17 cellular contexts compared by ENCODE assay signal in the genomic region with DNA sequence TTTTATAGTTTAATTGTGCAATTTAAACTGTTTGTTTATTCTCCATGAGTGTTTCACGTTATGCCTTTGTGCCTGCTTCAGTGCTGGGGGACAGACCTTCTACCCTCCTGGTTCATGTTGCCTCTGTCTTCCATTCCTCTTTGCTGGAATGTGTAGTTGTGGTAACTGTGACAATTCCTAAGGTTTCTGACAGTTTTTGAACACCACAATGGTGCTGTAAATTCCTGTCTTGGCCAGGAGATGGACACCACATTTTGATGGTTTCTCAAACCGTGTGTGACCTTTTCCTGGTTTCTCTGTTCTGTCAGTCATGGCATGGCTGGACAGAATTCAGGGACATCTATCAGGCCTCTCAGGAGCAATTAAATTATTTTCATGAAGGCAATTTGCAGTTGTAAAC.
A peak's percentile ranks its signal among the peaks of the same experiment; 100 is the strongest.
DNase-seq lines count a peak whose midpoint lies in the region; ATAC-seq and TF ChIP-seq lines count a peak whose summit lies in the region.
"Had no signal": no experiment of that assay in that cellular context is flagged by ENCODE, and none has a peak within 500 bp of the region (broad histone marks: within the 10 kb centered on the region; RNA-seq: fewer than 3 reads in every experiment).

No MANE protein-coding gene starts in this region.

- H4K20me1 ChIP-seq in IMR-90 (ENCODE audit: insufficient read depth, low read length), result no peaks in the 10 kb centered on the region; the same call in 1 of the 2 replicates

- peaks cover 0 to 2% (median 0%) of the 10 kb centered on the region in 11 donors for H3K9me3 Mint-ChIP-seq in naive thymus-derived CD4-positive, alpha-beta T cell
- H3K9me3 Mint-ChIP-seq: CD8-positive, alpha-beta T cell had no signal

- no peak overlapping the region for H3K4me3 Mint-ChIP-seq in naive thymus-derived CD4-positive, alpha-beta T cell
- H3K4me3 Mint-ChIP-seq: CD14-positive monocyte; CD8-positive, alpha-beta T cell; IgD-negative memory B cell had no signal

- no peak overlapping the region for H2BK15ac ChIP-seq in IMR-90 (ENCODE audit: low read depth, low read length)

- H3K4me1 Mint-ChIP-seq in naive thymus-derived CD4-positive, alpha-beta T cell, result no peaks in the 10 kb centered on the region
- H3K4me1 Mint-ChIP-seq: CD14-positive monocyte, IgD-negative memory B cell had no signal

- no peaks in the 10 kb centered on the region for H3K9me3 ChIP-seq in IMR-90 (ENCODE audit: control insufficient read depth, insufficient read depth, low read length)
- no peaks in the 10 kb centered on the region for H3K9me3 ChIP-seq in naive thymus-derived CD4-positive, alpha-beta T cell (ENCODE audit: control insufficient read depth in 2 of 3, low read length in 3 of 3)
- H3K9me3 ChIP-seq: A549 had no signal

- no peak overlapping the region for H3K27ac Mint-ChIP-seq in naive thymus-derived CD4-positive, alpha-beta T cell
- H3K27ac Mint-ChIP-seq: CD14-positive monocyte; CD8-positive, alpha-beta T cell; IgD-negative memory B cell had no signal

- no peak overlapping the region for H3K9ac ChIP-seq in IMR-90 (ENCODE audit: low read depth, low read length)

- H3K9me1 ChIP-seq in IMR-90 (ENCODE audit: insufficient read depth, low read length), result peaks cover 3% of the 10 kb centered on the region; the same call in 1 of the 2 replicates

- H3K4me1 ChIP-seq in IMR-90 (ENCODE audit: control insufficient read depth, insufficient read depth, low read length), result peaks cover 5% of the 10 kb centered on the region
- no peaks in the 10 kb centered on the region for H3K4me1 ChIP-seq in naive thymus-derived CD4-positive, alpha-beta T cell (ENCODE audit: control insufficient read depth in 2 of 2, insufficient read depth in 2 of 2, low read length in 2 of 2)

- no peak overlapping the region for H2AFZ ChIP-seq in IMR-90 (replicated peaks; ENCODE audit: low read length, poor library complexity)

- H3K27ac ChIP-seq in IMR-90 (ENCODE audit: insufficient read depth, low read length), result no peak overlapping the region
- no peak overlapping the region for H3K27ac ChIP-seq in naive thymus-derived CD4-positive, alpha-beta T cell (ENCODE audit: low read depth, low read length)
- H3K27ac ChIP-seq: A549 had no signal

- TF ChIP-seq RAD21 in IMR-90 (IDR thresholded peaks at IDR 0.05; ENCODE audit: low read length), result no peak

- H3K56ac ChIP-seq in IMR-90 (ENCODE audit: extremely low read depth, insufficient read depth, low read length), result no peak overlapping the region

- H3K27me3 ChIP-seq in IMR-90 (ENCODE audit: control insufficient read depth, insufficient read depth, low read length), result no peaks in the 10 kb centered on the region
- H3K27me3 ChIP-seq in naive thymus-derived CD4-positive, alpha-beta T cell (ENCODE audit: control insufficient read depth in 2 of 2, insufficient read depth in 2 of 2, low read length in 2 of 2), result no peaks in the 10 kb centered on the region

- peaks cover 6 to 10% of the 10 kb centered on the region in 2 experiments for H3K79me1 ChIP-seq in IMR-90 (ENCODE audit: low read depth in 1 of 2, low read length in 2 of 2)

- no peaks in the 10 kb centered on the region for H3K36me3 Mint-ChIP-seq in naive thymus-derived CD4-positive, alpha-beta T cell
- H3K36me3 Mint-ChIP-seq: CD14-positive monocyte; CD8-positive, alpha-beta T cell; IgD-negative memory B cell had no signal

- peak overlapping the region; percentile 31; the same call in 1 of the 2 replicates for H3K14ac ChIP-seq in IMR-90 (replicated peaks; ENCODE audit: low read depth, low read length)

- POLR2A ChIA-PET in IMR-90 (lab: Charles Lee; ENCODE audit: unreplicated experiment), result no interaction called here
- POLR2A ChIA-PET in naive thymus-derived CD4-positive, alpha-beta T cell (lab: Charles Lee), result no interaction called here

- H3K23ac ChIP-seq in IMR-90 (ENCODE audit: low read depth, low read length), result no peak overlapping the region; the same call in 1 of the 2 replicates

- peaks cover 3% of the 10 kb centered on the region; the same call in 1 of the 2 replicates for H3K36me3 ChIP-seq in IMR-90 (ENCODE audit: control insufficient read depth, insufficient read depth, low read length)
- no peaks in the 10 kb centered on the region for H3K36me3 ChIP-seq in naive thymus-derived CD4-positive, alpha-beta T cell (ENCODE audit: control insufficient read depth in 2 of 3, insufficient read depth in 3 of 3, low read length in 3 of 3)

- no peak overlapping the region for H4K8ac ChIP-seq in IMR-90 (ENCODE audit: low read depth in 2 of 2, low read length in 2 of 2)

- H3K4me3 ChIP-seq in IMR-90 (ENCODE audit: insufficient read depth, low read depth, low read length) (no peak overlapping the region), epithelial cell of proximal tubule (ENCODE audit: low read depth, low read length) (no peak overlapping the region)
- H3K4me3 ChIP-seq in naive thymus-derived CD4-positive, alpha-beta T cell (ENCODE audit: low read length), result no peak overlapping the region
- H3K4me3 ChIP-seq: A549 had no signal

- no peak overlapping the region; the same call in 1 of the 2 replicates for H2BK20ac ChIP-seq in IMR-90 (ENCODE audit: low read depth, low read length)

- no peak overlapping the region for H3K4me2 ChIP-seq in IMR-90 (ENCODE audit: low read depth, low read length)
- H3K4me2 ChIP-seq: A549 had no signal

- H2BK120ac ChIP-seq in IMR-90 (ENCODE audit: low read depth, low read length), result peak overlapping the region; percentile 7; the same call in 1 of the 2 replicates

- dilution Hi-C loops in IMR-90 (cut with HindIII; ENCODE audit: low sequenced_read_pairs, unreplicated experiment), result no loop called here

- DNase-seq in IMR-90, result no peak
- peak; percentile 38 for DNase-seq in astrocyte of the hippocampus (ENCODE audit: low read depth, low spot score)
- no peak for DNase-seq in epithelial cell of proximal tubule (ENCODE audit: low read depth)
- DNase-seq in naive thymus-derived CD4-positive, alpha-beta T cell, result no peak
- DNase-seq in T1000 (lab: John Stamatoyannopoulos, UW), result no peak
- DNase-seq: CD8-positive, alpha-beta T cell; COR-L47; DMS153; DMS79 treated with DMSO at 0.1 percent for 48 hours; GDM1; H7; KG1 had no signal

- no peak overlapping the region for H2AK9ac ChIP-seq in IMR-90 (replicated peaks; ENCODE audit: low read depth, low read length, poor library complexity)

- no peak for TF ChIP-seq CTCF in IMR-90 (conservative IDR thresholded peaks at IDR 0.05; ENCODE audit: low read depth, low read length)
- peak; percentile 15 for TF ChIP-seq CTCF in epithelial cell of proximal tubule (conservative IDR thresholded peaks at IDR 0.05; ENCODE audit: low read depth, low read length)

- 100% methylated on average over 1 of the region's 2 CpGs; no CpG with 5 or more reads in 1 of the 2 experiments for WGBS in IMR-90 (ENCODE audit: extremely low coverage in 2 of 2, insufficient read length in 1 of 2), 2 experiments

- H4K91ac ChIP-seq in IMR-90 (ENCODE audit: insufficient read depth, low read depth, low read length), result no peak overlapping the region

- intact Hi-C loops in IMR-90 (cut with micrococcal nuclease), result no loop called here
- intact Hi-C loops in naive thymus-derived CD4-positive, alpha-beta T cell (cut with micrococcal nuclease), result no loop called here

- no peak for TF ChIP-seq POLR2A in IMR-90 (IDR thresholded peaks at IDR 0.05; ENCODE audit: low read depth, low read length)

- H3K27me3 Mint-ChIP-seq in naive thymus-derived CD4-positive, alpha-beta T cell, result no peaks in the 10 kb centered on the region

- in situ Hi-C loops in IMR-90 (cut with MboI; ENCODE audit: low sequenced_read_pairs), result no loop called here

- ATAC-seq in IMR-90 (ENCODE audit: low read depth), result no peak; the same call in 1 of the 2 replicates
- no peak for ATAC-seq in HG02610 (IDR thresholded peaks at IDR 0.05; ENCODE audit: unreplicated experiment)
- no peak for ATAC-seq in GM21737 (IDR thresholded peaks at IDR 0.05; ENCODE audit: unreplicated experiment)
- no peak for ATAC-seq in naive thymus-derived CD4-positive, alpha-beta T cell
- ATAC-seq: A549; CD8-positive, alpha-beta T cell had no signal

- H3K4ac ChIP-seq in IMR-90 (ENCODE audit: low read depth, low read length), result peak overlapping the region; percentile 52; the same call in 1 of the 2 replicates

- CTCF ChIA-PET in IMR-90 (lab: Yijun Ruan, JAX), result no interaction called here
- CTCF ChIA-PET in naive thymus-derived CD4-positive, alpha-beta T cell (lab: Charles Lee), result interaction anchor here (0.7 kb wide), 1 partner anchor 8 kb away, joined by 5 read pairs; no protein-coding TSS in a partner anchor

- no peak overlapping the region; the same call in 1 of the 2 replicates for H4K5ac ChIP-seq in IMR-90 (ENCODE audit: low read depth, low read length)

- H3K18ac ChIP-seq in IMR-90 (ENCODE audit: low read depth, low read length), result peak overlapping the region; percentile 59; the same call in 1 of the 2 replicates

- H2BK5ac ChIP-seq in IMR-90 (ENCODE audit: low read depth, low read length, poor library complexity, severe bottlenecking), result peak overlapping the region; percentile 20

- BruUV-seq in IMR-90 (replicated peaks; lab: Mats Ljungman, UMichigan), result no TSS peak

- no peak overlapping the region for H2AK5ac ChIP-seq in IMR-90 (ENCODE audit: low read depth, low read length)

TF ChIP-seq in IMR-90, 13 proteins besides CTCF, POLR2A, EP300 and RAD21:
- no peak for TF ChIP-seq CEBPB (IDR thresholded peaks at IDR 0.05; ENCODE audit: low read depth, low read length)
- no peak for TF ChIP-seq BHLHE40 (IDR thresholded peaks at IDR 0.05; ENCODE audit: low read depth, low read length)
- no peak for TF ChIP-seq FOS (IDR thresholded peaks at IDR 0.05; ENCODE audit: low read depth, low read length)
